9 cellular contexts compared by ENCODE assay signal in genomic region chr3:58167431-58168351, GRCh38. TPM values are rescaled to one million over a fixed set of nuclear protein-coding genes. Genes with fewer than 3 reads are reported as not detected.
DNase-seq lines count a peak whose midpoint lies in the region; ATAC-seq and TF ChIP-seq lines count a peak whose summit lies in the region.
"Had no signal": no experiment of that assay in that cellular context is flagged by ENCODE, and none has a peak within 500 bp of the region (broad histone marks: within the 10 kb centered on the region; RNA-seq: fewer than 3 reads in every experiment).

No MANE protein-coding gene starts in this region.

- H3K36me3 Mint-ChIP-seq in Caco-2 (ENCODE audit: insufficient read depth, unreplicated experiment) = peaks cover 98% of the 10 kb centered on the region
- H3K36me3 Mint-ChIP-seq in activated T-cell treated with anti-CD3 and anti-CD28 coated beads, Interleukin-2, amount 50 U/mL, for 72 hours (ENCODE audit: insufficient read depth in 2 of 2) = no peaks in the 10 kb centered on the region

- H3K4me1 Mint-ChIP-seq in Caco-2 (ENCODE audit: low read depth, unreplicated experiment) = peaks cover 48% of the 10 kb centered on the region
- no peaks in the 10 kb centered on the region for H3K4me1 Mint-ChIP-seq in activated T-cell treated with anti-CD3 and anti-CD28 coated beads, Interleukin-2, amount 50 U/mL, for 72 hours (ENCODE audit: low read depth)

- H3K4me3 ChIP-seq in Caco-2 (ENCODE audit: low read depth, low read length) (no peak overlapping the region), NT2/D1 (ENCODE audit: insufficient read length, low read depth) (no peak overlapping the region), fibroblast of the aortic adventitia (ENCODE audit: low read depth, low read length) (no peak overlapping the region), upper lobe of left lung (no peak overlapping the region)

- H3K27ac Mint-ChIP-seq in Caco-2 (ENCODE audit: unreplicated experiment) = peak overlapping the region; percentile 68
- no peak overlapping the region for H3K27ac Mint-ChIP-seq in activated T-cell treated with anti-CD3 and anti-CD28 coated beads, Interleukin-2, amount 50 U/mL, for 72 hours

- POLR2A ChIA-PET in Caco-2 (lab: Charles Lee) = no interaction called here

- H3K27me3 ChIP-seq in Caco-2 (replicated peaks; ENCODE audit: control insufficient read depth, insufficient read depth, low read length) (no peaks in the 10 kb centered on the region), NT2/D1 (ENCODE audit: insufficient read depth, insufficient read length) (no peaks in the 10 kb centered on the region), upper lobe of left lung (no peaks in the 10 kb centered on the region)

- H3K36me3 ChIP-seq in Caco-2 (ENCODE audit: control insufficient read depth, insufficient read depth, low read length) (peaks cover 9% of the 10 kb centered on the region), NT2/D1 (ENCODE audit: insufficient read depth, insufficient read length, low read length) (peaks cover 86% of the 10 kb centered on the region), upper lobe of left lung (peaks cover 0 to 64% (median 16%) of the 10 kb centered on the region in 4 donors)

- CTCF ChIA-PET in Caco-2 (lab: Charles Lee) = interaction anchor here (0.6 to 2.6 kb wide), 2 partner anchors 205 to 540 kb away, joined by 3 to 10 read pairs; no protein-coding TSS in a partner anchor

- 58 to 93% methylated on average over 2 to 14 of the region's 16 CpGs for WGBS in upper lobe of left lung, 2 donors

- H3K4me1 ChIP-seq in Caco-2 (peaks cover 52% of the 10 kb centered on the region), NT2/D1 (ENCODE audit: insufficient read depth, insufficient read length) (peaks cover 21% of the 10 kb centered on the region), upper lobe of left lung (peaks cover 0 to 21% (median 18%) of the 10 kb centered on the region in 4 donors)

- BruUV-seq in Caco-2 (replicated peaks; lab: Mats Ljungman, UMichigan) = no TSS peak

- intact Hi-C loops in Caco-2 (cut with micrococcal nuclease; ENCODE audit: unreplicated experiment) = loop anchor here (5.0 kb wide), 2 partner anchors 55 to 205 kb away; no protein-coding TSS in a partner anchor

- TF ChIP-seq CTCF in Caco-2 (IDR thresholded peaks at IDR 0.05; ENCODE audit: insufficient read depth in 1 of 2, low read depth in 1 of 2, low read length in 1 of 2, severe bottlenecking in 1 of 2, unreplicated experiment in 1 of 2) (peak; percentile 75 to 76), fibroblast of the aortic adventitia (IDR thresholded peaks at IDR 0.05; ENCODE audit: insufficient read depth, low read length) (peak; percentile 100), upper lobe of left lung (IDR thresholded peaks at IDR 0.05) (peak; percentile 56 to 81 (median 71))

- H3K9ac ChIP-seq in NT2/D1 (ENCODE audit: insufficient read length, low read depth) = peak overlapping the region; percentile 23

- H3K9me3 Mint-ChIP-seq in Caco-2 (ENCODE audit: unreplicated experiment) = no peaks in the 10 kb centered on the region
- no peaks in the 10 kb centered on the region for H3K9me3 Mint-ChIP-seq in activated T-cell treated with anti-CD3 and anti-CD28 coated beads, Interleukin-2, amount 50 U/mL, for 72 hours

- TF ChIP-seq EP300 in upper lobe of left lung (IDR thresholded peaks at IDR 0.05) = no peak

- no peaks in the 10 kb centered on the region for H3K9me3 ChIP-seq in Caco-2
- no peaks in the 10 kb centered on the region for H3K9me3 ChIP-seq in NT2/D1 (ENCODE audit: insufficient read depth, low read length)
- H3K9me3 ChIP-seq in upper lobe of left lung = no peaks in the 10 kb centered on the region

- H3K4me3 Mint-ChIP-seq in Caco-2 (ENCODE audit: unreplicated experiment) = no peak overlapping the region
- H3K4me3 Mint-ChIP-seq in activated T-cell treated with anti-CD3 and anti-CD28 coated beads, Interleukin-2, amount 50 U/mL, for 72 hours = no peak overlapping the region

- ATAC-seq in activated T-cell treated with anti-CD3 and anti-CD28 coated beads, Interleukin-2, amount 50 U/mL, for 72 hours (replicated peaks in 1 of 2) = peak; percentile 85 to 86
- ATAC-seq in upper lobe of left lung (ENCODE audit: low FRiP score in 2 of 2) = peak; percentile 71 to 77
- no peak for ATAC-seq in GM21381 (IDR thresholded peaks at IDR 0.05; ENCODE audit: unreplicated experiment)

- no peak for TF ChIP-seq POLR2A in upper lobe of left lung (IDR thresholded peaks at IDR 0.05)

- no peak overlapping the region for H3K27ac ChIP-seq in upper lobe of left lung

- DNase-seq in Caco-2 = peak; percentile 65 to 78
- DNase-seq in H4 (ENCODE audit: low spot score) = peak; percentile 35
- no peak for DNase-seq in NT2/D1 (ENCODE audit: low read depth, low spot score)
- peak; percentile 66 to 78 for DNase-seq in activated T-cell treated with anti-CD3 and anti-CD28 coated beads, Interleukin-2, amount 50 U/mL, for 72 hours
- DNase-seq in fibroblast of the aortic adventitia (ENCODE audit: low read depth) = peak; percentile 84
- DNase-seq in occipital lobe (lab: John Stamatoyannopoulos, UW) = peak; percentile 13
- peak in 1 of 2 donors; percentile 48 for DNase-seq in upper lobe of left lung

- no peaks in the 10 kb centered on the region for H3K27me3 Mint-ChIP-seq in Caco-2 (ENCODE audit: insufficient read depth, unreplicated experiment)
- H3K27me3 Mint-ChIP-seq in activated T-cell treated with anti-CD3 and anti-CD28 coated beads, Interleukin-2, amount 50 U/mL, for 72 hours (ENCODE audit: low read depth) = no peaks in the 10 kb centered on the region

RNA-seq across cellular contexts. Expression of gene DNASE1L3, which starts 43.1 kb away (rescaled TPM):
- 0.27 TPM in 1 of 2 replicates, not detected in the other for total RNA-seq in Caco-2 (2022)
- not detected in 2 replicates for total RNA-seq in H4 (2014; rRNA removed; shearing (Covaris generic))
- not detected for total RNA-seq in activated T-cell treated with anti-CD3 and anti-CD28 coated beads, Interleukin-2, amount 50 U/mL, for 72 hours
- not detected in 2 replicates for total RNA-seq in fibroblast of the aortic adventitia (ENCODE audit: low replicate concordance)
- total RNA-seq in occipital lobe = 0.94 TPM
- 10 to 100 TPM in 1 of 6 donors, 1 to 10 TPM in 2, under 1 TPM in 2, not detected in 1; 0.59 to 35.6 (median 3.3) TPM for total RNA-seq in upper lobe of left lung
- total RNA-seq: T-helper 2 cell treated with Interferon-gamma antibody and Interleukin-4, amounts not matched to agents 100 ng/mL and 5 ng/mL, for 36 hours had no signal
